Comparison of ENCODE assay signal across 19 cellular contexts in genomic region chr17:17580662-17581470, GRCh38. TPM values are rescaled to one million over a fixed set of nuclear protein-coding genes. Genes with fewer than 3 reads are reported as not detected.
DNase-seq lines count a peak whose midpoint lies in the region; ATAC-seq, FAIRE-seq and TF ChIP-seq lines count a peak whose summit lies in the region.
"Had no signal": no experiment of that assay in that cellular context is flagged by ENCODE, and none has a peak within 500 bp of the region (broad histone marks: within the 10 kb centered on the region; RNA-seq: fewer than 3 reads in every experiment).

No MANE protein-coding gene starts in this region.

- H3K79me2 ChIP-seq in ACC112 (ENCODE audit: control insufficient read depth, insufficient read depth, low read length, unreplicated experiment): no peaks in the 10 kb centered on the region

- intact Hi-C loops in right lobe of liver (cut with DNase I): no loop called here

- H3K9me3 ChIP-seq in right lobe of liver (no peaks in the 10 kb centered on the region), endodermal cell (ENCODE audit: control insufficient read depth, low read length) (no peaks in the 10 kb centered on the region)
- H3K9me3 ChIP-seq: BE2C, mucosa of descending colon had no signal

- H3K4me1 ChIP-seq in ACC112 (ENCODE audit: control insufficient read depth, insufficient read depth, low read length, unreplicated experiment) (peaks cover 22% of the 10 kb centered on the region), right lobe of liver (peaks cover 0 to 38% (median 12%) of the 10 kb centered on the region in 4 donors), endodermal cell (ENCODE audit: control insufficient read depth, insufficient read depth, low read length) (no peaks in the 10 kb centered on the region)
- H3K4me1 ChIP-seq: BE2C had no signal

- H3K27me3 ChIP-seq in ACC112 (ENCODE audit: insufficient read depth, low read length) (no peaks in the 10 kb centered on the region), right lobe of liver (no peaks in the 10 kb centered on the region), endodermal cell (ENCODE audit: control insufficient read depth, insufficient read depth, low read length, poor library complexity, severe bottlenecking) (no peaks in the 10 kb centered on the region)
- H3K27me3 ChIP-seq: BE2C had no signal

- no peak overlapping the region for H3K27ac Mint-ChIP-seq in endodermal cell
- H3K27ac Mint-ChIP-seq: activated B cell treated with CpG ODN at 0.5 μM for 24 hours; activated naive CD8-positive, alpha-beta T cell treated with anti-CD3 and anti-CD28 coated beads, Interleukin-2, amount 10 ng/mL, durations not matched to agents 7 days and 5 days had no signal

- no peaks in the 10 kb centered on the region for H3K9me3 Mint-ChIP-seq in endodermal cell
- H3K9me3 Mint-ChIP-seq: activated B cell treated with CpG ODN at 0.5 μM for 24 hours; activated naive CD8-positive, alpha-beta T cell treated with anti-CD3 and anti-CD28 coated beads, Interleukin-2, amount 10 ng/mL, durations not matched to agents 7 days and 5 days had no signal

- no peak overlapping the region for H3K4me3 ChIP-seq in ACC112 (ENCODE audit: low read depth, low read length)
- peak overlapping the region; percentile 24 to 61 (median 54) for H3K4me3 ChIP-seq in right lobe of liver
- no peak overlapping the region for H3K4me3 ChIP-seq in endodermal cell (ENCODE audit: low read length)
- H3K4me3 ChIP-seq: GM12878, mucosa of descending colon, SK-N-MC had no signal

- H3K9ac ChIP-seq in endodermal cell (ENCODE audit: extremely low read depth, low read length, poor library complexity, severe bottlenecking): no peak overlapping the region

- no peak overlapping the region for H2AFZ ChIP-seq in ACC112 (ENCODE audit: low read length, unreplicated experiment)

- no peaks in the 10 kb centered on the region for H3K36me3 ChIP-seq in ACC112 (ENCODE audit: insufficient read depth, low read length)
- peaks cover 0 to 12% (median 0%) of the 10 kb centered on the region in 4 donors for H3K36me3 ChIP-seq in right lobe of liver
- H3K36me3 ChIP-seq in endodermal cell (ENCODE audit: control insufficient read depth, insufficient read depth, low read length): no peaks in the 10 kb centered on the region
- H3K36me3 ChIP-seq: BE2C had no signal

- ATAC-seq in right lobe of liver (peak; percentile 79 to 89 (median 84)), GM21526 (IDR thresholded peaks at IDR 0.05; ENCODE audit: low FRiP score, unreplicated experiment) (no peak), GM19023 (IDR thresholded peaks at IDR 0.05; ENCODE audit: unreplicated experiment) (no peak)
- ATAC-seq: GM12878, mucosa of descending colon had no signal

- peak overlapping the region; percentile 65 for H3K27ac ChIP-seq in ACC112 (ENCODE audit: low read depth, low read length)
- peak overlapping the region; percentile 40 for H3K27ac ChIP-seq in adipose tissue (ENCODE audit: low read depth, low read length)
- peak overlapping the region; percentile 73 to 94 (median 91) for H3K27ac ChIP-seq in right lobe of liver
- H3K27ac ChIP-seq in endodermal cell (ENCODE audit: low read depth, low read length): no peak overlapping the region
- H3K27ac ChIP-seq: SK-N-MC had no signal

- no peak for TF ChIP-seq POLR2A in H54 (IDR thresholded peaks at IDR 0.05; ENCODE audit: low read depth, low read length)
- peak; percentile 80 for TF ChIP-seq POLR2A in right lobe of liver (IDR thresholded peaks at IDR 0.05)

- FAIRE-seq in H54 (lab: Jason Lieb, UNC): peak; percentile 45
- FAIRE-seq: GM12878 had no signal

- TF ChIP-seq CTCF in right lobe of liver (IDR thresholded peaks at IDR 0.05) (no peak), endodermal cell (conservative IDR thresholded peaks at IDR 0.05) (no peak)

- H3K4me3 Mint-ChIP-seq in endodermal cell: no peak overlapping the region
- H3K4me3 Mint-ChIP-seq: activated B cell treated with CpG ODN at 0.5 μM for 24 hours; activated naive CD8-positive, alpha-beta T cell treated with anti-CD3 and anti-CD28 coated beads, Interleukin-2, amount 10 ng/mL, durations not matched to agents 7 days and 5 days had no signal

- H3K4me1 Mint-ChIP-seq in endodermal cell: peaks cover 7% of the 10 kb centered on the region
- H3K4me1 Mint-ChIP-seq: activated B cell treated with CpG ODN at 0.5 μM for 24 hours; activated naive CD8-positive, alpha-beta T cell treated with anti-CD3 and anti-CD28 coated beads, Interleukin-2, amount 10 ng/mL, durations not matched to agents 7 days and 5 days had no signal

- H3K36me3 Mint-ChIP-seq in endodermal cell (ENCODE audit: low read depth): peaks cover 3% of the 10 kb centered on the region
- H3K36me3 Mint-ChIP-seq: activated naive CD8-positive, alpha-beta T cell treated with anti-CD3 and anti-CD28 coated beads, Interleukin-2, amount 10 ng/mL, durations not matched to agents 7 days and 5 days had no signal

- DNase-seq in H54 (ENCODE audit: insufficient read length, low spot score): peak; percentile 58
- DNase-seq in right lobe of liver: peak; percentile 83 to 97 (median 94)
- no peak for DNase-seq in endodermal cell
- no peak for DNase-seq in NK-92 (lab: John Stamatoyannopoulos, UW; ENCODE audit: unreplicated experiment)
- DNase-seq: activated B cell treated with CpG ODN at 0.5 μM for 24 hours; activated naive CD8-positive, alpha-beta T cell treated with anti-CD3 and anti-CD28 coated beads, Interleukin-2, amount 10 ng/mL, durations not matched to agents 7 days and 5 days; BE2C; DMS53; Karpas-422; mucosa of descending colon; NCI-H1930; NK-92 treated with Interleukin-12 subunit alpha and Interleukin-12 subunit beta, amount 100 ng/mL, for 24 hours; stimulated activated CD4-positive, alpha-beta T cell treated with anti-CD3 and anti-CD28 coated beads, Interleukin-4, amount 100 ng/mL, for 1 hour had no signal

- no peaks in the 10 kb centered on the region for H3K27me3 Mint-ChIP-seq in endodermal cell (ENCODE audit: insufficient read depth)
- H3K27me3 Mint-ChIP-seq: activated B cell treated with CpG ODN at 0.5 μM for 24 hours; activated naive CD8-positive, alpha-beta T cell treated with anti-CD3 and anti-CD28 coated beads, Interleukin-2, amount 10 ng/mL, durations not matched to agents 7 days and 5 days had no signal

- WGBS in adipose tissue, 3 donors: 60 to 80% (median 61%) methylated on average over 8 of the region's 8 CpGs
- WGBS in right lobe of liver (ENCODE audit: insufficient coverage, low coverage, low lambda C conversion rate, missing lambda C conversion rate): 22% methylated on average over 7 of the region's 8 CpGs
- 90 to 93% methylated on average over 5 to 8 of the region's 8 CpGs for WGBS in endodermal cell (ENCODE audit: insufficient coverage in 1 of 2, insufficient read length in 1 of 2), 2 experiments

RNA-seq across cellular contexts. Expression of gene PEMT, which starts 10.6 kb away (rescaled TPM):
- polyA plus RNA-seq in adipose tissue: 100 to 1,000 TPM in 1 of 3 donors, 10 to 100 TPM in 2; 40.9 to 263 (median 44.0) TPM
- total RNA-seq in right lobe of liver (100 to 1,000 TPM in 5 of 6 experiments, 10 to 100 TPM in 1; 92.4 to 184 (median 170) TPM), endodermal cell (10 to 100 TPM; 38.3 to 52.7 TPM)
- polyA plus RNA-seq in endodermal cell (2013, experiment 1 of 2): 49.1 TPM
- polyA plus RNA-seq in endodermal cell (2013, experiment 2 of 2): 42.1 TPM

Comparison
In these comparisons a context has a peak if more than half of its experiments do, and no peak if none do; other contexts are left out.
1. H3K4me3 ChIP-seq: peak in right lobe of liver (3 of 3); none in ACC112 (single experiment) and endodermal cell (single experiment).
2. DNase-seq: peak in H54 (single experiment) and right lobe of liver (3 of 3); none in endodermal cell (single experiment) and NK-92 (single experiment).
3. ATAC-seq: peak in right lobe of liver (4 of 4); none in GM21526 (single experiment) and GM19023 (single experiment).